ENCODE assay signal across 9 cellular contexts in genomic region chr11:106917973-106918372, GRCh38.
DNase-seq lines count a peak whose midpoint lies in the region; ATAC-seq and TF ChIP-seq lines count a peak whose summit lies in the region.
"Had no signal": no experiment of that assay in that cellular context is flagged by ENCODE, and none has a peak within 500 bp of the region (broad histone marks: within the 10 kb centered on the region; RNA-seq: fewer than 3 reads in every experiment).

No MANE protein-coding gene starts in this region.

- DNase-seq in SKM-1 treated with dmso at 0.1 percent for 144 hours (lab: John Stamatoyannopoulos, UW; ENCODE audit: unreplicated experiment) = peak; percentile 2
- DNase-seq in SKM-1 (lab: John Stamatoyannopoulos, UW; ENCODE audit: unreplicated experiment) = no peak
- no peak for DNase-seq in RWPE2 (ENCODE audit: low spot score)
- DNase-seq in osteoblast (ENCODE audit: insufficient read length, low spot score, missing footprints) = no peak
- DNase-seq in aorta = no peak
- no peak for DNase-seq in NCI-H2107 (lab: John Stamatoyannopoulos, UW)
- DNase-seq in activated CD8-positive, alpha-beta memory T cell treated with anti-CD3 and anti-CD28 coated beads, Interleukin-2, amount 50 U/mL, for 4 hours = no peak

- H3K27ac ChIP-seq in RWPE2 (ENCODE audit: poor library complexity, severe bottlenecking) (no peak overlapping the region), osteoblast (ENCODE audit: low read depth, low read length) (no peak overlapping the region), aorta (ENCODE audit: low read depth in 1 of 2, low read length in 2 of 2) (no peak overlapping the region)
- H3K27ac ChIP-seq: SJSA1 had no signal

- intact Hi-C loops in aorta (cut with DNase I) = no loop called here

- peak; percentile 72 for ATAC-seq in HG02610 (IDR thresholded peaks at IDR 0.05; ENCODE audit: unreplicated experiment)
- no peak for ATAC-seq in RWPE2 (ENCODE audit: low read depth)
- ATAC-seq in aorta (ENCODE audit: low FRiP score) = no peak

- H3K4me1 ChIP-seq in RWPE2 (ENCODE audit: insufficient read depth, poor library complexity, severe bottlenecking) = no peaks in the 10 kb centered on the region
- H3K4me1 ChIP-seq in osteoblast (ENCODE audit: insufficient read depth, low read length) = no peaks in the 10 kb centered on the region
- no peaks in the 10 kb centered on the region for H3K4me1 ChIP-seq in aorta (ENCODE audit: control insufficient read depth in 1 of 2, insufficient read depth in 2 of 2, low read length in 2 of 2)
- H3K4me1 ChIP-seq: SJSA1 had no signal

- 69 to 91% methylated on average over 2 of the region's 2 CpGs for WGBS in aorta, 2 donors

- H3K79me2 ChIP-seq in osteoblast (ENCODE audit: insufficient read depth, low read length) = no peaks in the 10 kb centered on the region

- H4K20me1 ChIP-seq in osteoblast (ENCODE audit: insufficient read depth, low read length) = no peaks in the 10 kb centered on the region

- H3K9me3 ChIP-seq in RWPE2 (ENCODE audit: severe bottlenecking) = no peaks in the 10 kb centered on the region
- no peaks in the 10 kb centered on the region for H3K9me3 ChIP-seq in osteoblast (ENCODE audit: low read depth, low read length)
- no peaks in the 10 kb centered on the region for H3K9me3 ChIP-seq in aorta (ENCODE audit: control insufficient read depth, low read length)
- H3K9me3 ChIP-seq: SJSA1 had no signal

- H3K4me2 ChIP-seq in osteoblast (ENCODE audit: insufficient read depth, low read length) = no peak overlapping the region

- H3K27me3 ChIP-seq in RWPE2 (ENCODE audit: insufficient read depth, poor library complexity, severe bottlenecking) (no peaks in the 10 kb centered on the region), osteoblast (ENCODE audit: insufficient read depth, low read length) (no peaks in the 10 kb centered on the region), aorta (ENCODE audit: control insufficient read depth in 1 of 2, insufficient read depth in 2 of 2, low read length in 1 of 2) (no peaks in the 10 kb centered on the region)
- H3K27me3 ChIP-seq: SJSA1 had no signal

- H3K36me3 ChIP-seq in RWPE2 (ENCODE audit: low read depth) (no peaks in the 10 kb centered on the region), osteoblast (ENCODE audit: insufficient read depth, low read length) (no peaks in the 10 kb centered on the region), aorta (ENCODE audit: control insufficient read depth in 1 of 2, insufficient read depth in 2 of 2, low read length in 1 of 2) (no peaks in the 10 kb centered on the region)
- H3K36me3 ChIP-seq: SJSA1 had no signal

- peak; percentile 6 for TF ChIP-seq CTCF in RWPE2 (IDR thresholded peaks at IDR 0.05; ENCODE audit: poor library complexity, severe bottlenecking)
- TF ChIP-seq CTCF in osteoblast (IDR thresholded peaks at IDR 0.05; ENCODE audit: extremely low read depth, low read depth, low read length) = peak; percentile 30

- H3K4me3 ChIP-seq in RWPE2 (ENCODE audit: severe bottlenecking) = no peak overlapping the region
- no peak overlapping the region for H3K4me3 ChIP-seq in osteoblast (ENCODE audit: insufficient read depth, low read length)
- H3K4me3 ChIP-seq in aorta (ENCODE audit: low read length in 2 of 2) = no peak overlapping the region
- H3K4me3 ChIP-seq: SJSA1 had no signal

- H2AFZ ChIP-seq in osteoblast (ENCODE audit: low read length) = no peak overlapping the region
